12 cellular contexts compared by ENCODE assay signal in the genomic region with DNA sequence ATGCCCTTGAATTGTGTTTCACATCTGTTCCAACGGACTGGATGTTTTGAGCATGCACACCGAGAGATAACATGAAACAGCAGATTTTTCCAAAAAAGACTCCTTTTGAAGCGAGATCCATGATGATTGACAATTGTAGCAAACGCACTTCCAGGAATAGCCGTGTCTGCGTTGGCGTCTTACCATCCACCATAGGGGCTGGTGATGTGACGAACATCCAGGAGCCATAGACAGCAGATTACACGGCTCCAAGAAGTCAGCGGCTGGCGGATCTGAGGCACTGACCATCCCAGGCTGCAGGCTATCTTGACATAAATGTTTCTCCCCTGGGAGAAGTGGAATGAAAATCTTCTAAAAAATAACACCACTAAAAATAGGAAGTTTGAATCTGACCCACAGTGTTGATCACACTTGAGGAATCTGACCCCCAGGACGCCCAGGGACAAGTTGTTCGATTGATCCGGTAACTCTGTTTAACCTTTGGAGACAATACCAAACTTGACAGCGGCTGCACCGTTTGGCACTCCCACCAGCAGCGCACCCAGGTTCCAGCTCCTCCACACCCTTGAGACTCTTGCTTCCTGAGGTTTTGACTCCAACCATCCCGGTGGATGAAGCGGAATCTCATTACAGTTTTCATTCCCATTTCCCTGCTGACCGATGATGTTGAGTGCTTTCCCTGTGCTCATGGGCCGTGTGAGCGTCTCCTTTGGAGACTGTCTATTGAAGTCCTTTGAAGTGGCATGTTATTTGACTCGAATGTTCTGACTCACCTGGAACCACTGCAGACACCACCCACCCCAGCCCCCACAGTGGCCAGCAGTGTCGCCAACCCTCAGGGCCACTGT.
"Had no signal": no experiment of that assay in that cellular context is flagged by ENCODE, and none has a peak within 500 bp of the region (broad histone marks: within the 10 kb centered on the region; RNA-seq: fewer than 3 reads in every experiment).

No MANE protein-coding gene starts in this region.

- H3K36me3 Mint-ChIP-seq: naive thymus-derived CD4-positive, alpha-beta T cell had no signal

- H3K4me1 ChIP-seq: prostate gland, testis had no signal

- H3K4me1 Mint-ChIP-seq: activated naive CD8-positive, alpha-beta T cell treated with anti-CD3 and anti-CD28 coated beads, Interleukin-2, amount 50 U/mL, for 24 hours; naive thymus-derived CD4-positive, alpha-beta T cell had no signal

- H3K9me3 Mint-ChIP-seq: activated naive CD8-positive, alpha-beta T cell treated with anti-CD3 and anti-CD28 coated beads, Interleukin-2, amount 50 U/mL, for 24 hours; naive thymus-derived CD4-positive, alpha-beta T cell; stimulated activated naive CD8-positive, alpha-beta T cell treated with anti-CD3 and anti-CD28 coated beads, Interleukin-15, Interleukin-2, amounts not matched to agents 100 ng/mL and 50 ng/mL, for 24 hours had no signal

- H3K27me3 Mint-ChIP-seq: activated naive CD8-positive, alpha-beta T cell treated with anti-CD3 and anti-CD28 coated beads, Interleukin-2, amount 50 U/mL, for 24 hours; naive thymus-derived CD4-positive, alpha-beta T cell; stimulated activated naive CD8-positive, alpha-beta T cell treated with anti-CD3 and anti-CD28 coated beads, Interleukin-15, Interleukin-2, amounts not matched to agents 100 ng/mL and 50 ng/mL, for 24 hours had no signal

- DNase-seq: activated CD4-positive, alpha-beta T cell treated with anti-CD3 and anti-CD28 coated beads, Interleukin-2, amount 50 U/mL, for 4 hours; activated CD8-positive, alpha-beta memory T cell treated with anti-CD3 and anti-CD28 coated beads, Interleukin-2, amount 50 U/mL, for 4 hours; activated naive CD4-positive, alpha-beta T cell treated with Interleukin-2 at 50 U/mL for 16 hours; activated naive CD8-positive, alpha-beta T cell treated with anti-CD3 and anti-CD28 coated beads, Interleukin-2, amount 50 U/mL, for 24 hours; dermis blood vessel endothelial cell; naive thymus-derived CD4-positive, alpha-beta T cell; stimulated activated CD4-positive, alpha-beta T cell treated with anti-CD3 and anti-CD28 coated beads, Interleukin-4, amount 100 ng/mL, for 1 hour; stimulated activated CD8-positive, alpha-beta memory T cell treated with anti-CD3 and anti-CD28 coated beads, Interleukin-4, amount 100 ng/mL, for 48 hours; testis had no signal

- H3K9me3 ChIP-seq: prostate gland, testis had no signal

- H3K27me3 ChIP-seq: testis had no signal

- ATAC-seq: activated naive CD8-positive, alpha-beta T cell treated with anti-CD3 and anti-CD28 coated beads, Interleukin-2, amount 50 U/mL, for 24 hours; naive thymus-derived CD4-positive, alpha-beta T cell had no signal

- H3K4me3 ChIP-seq: prostate gland, SK-N-MC, testis had no signal

- H3K27ac Mint-ChIP-seq: activated naive CD8-positive, alpha-beta T cell treated with anti-CD3 and anti-CD28 coated beads, Interleukin-2, amount 50 U/mL, for 24 hours; naive thymus-derived CD4-positive, alpha-beta T cell; stimulated activated naive CD8-positive, alpha-beta T cell treated with anti-CD3 and anti-CD28 coated beads, Interleukin-15, Interleukin-2, amounts not matched to agents 100 ng/mL and 50 ng/mL, for 24 hours had no signal

- H3K27ac ChIP-seq: prostate gland, SK-N-MC, testis had no signal

- H3K36me3 ChIP-seq: prostate gland had no signal

- H3K4me3 Mint-ChIP-seq: activated naive CD8-positive, alpha-beta T cell treated with anti-CD3 and anti-CD28 coated beads, Interleukin-2, amount 50 U/mL, for 24 hours; naive thymus-derived CD4-positive, alpha-beta T cell; stimulated activated naive CD8-positive, alpha-beta T cell treated with anti-CD3 and anti-CD28 coated beads, Interleukin-15, Interleukin-2, amounts not matched to agents 100 ng/mL and 50 ng/mL, for 24 hours had no signal
